Comparison of ENCODE assay signal across 15 cellular contexts in the genomic region with DNA sequence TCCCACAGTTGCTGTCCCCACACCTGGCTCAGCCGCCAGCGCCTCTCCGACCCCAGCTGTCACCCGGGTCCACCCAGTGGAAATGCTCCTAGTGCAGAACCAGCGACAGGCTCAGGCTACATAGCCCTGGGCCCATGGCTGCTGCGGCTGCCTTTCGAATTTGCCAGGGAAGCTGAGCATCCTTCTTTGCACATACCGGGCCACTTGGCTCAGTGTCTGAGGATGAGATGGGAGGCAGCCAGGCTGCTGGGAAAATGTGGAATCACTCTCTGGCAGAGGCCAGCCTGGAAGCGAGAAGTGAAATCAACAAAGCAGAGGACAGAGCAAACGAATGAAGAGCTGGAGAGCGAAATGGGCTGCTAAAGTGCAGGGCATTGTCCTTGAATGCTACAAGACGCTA.
DNase-seq lines count a peak whose midpoint lies in the region; ATAC-seq lines count a peak whose summit lies in the region.
"Had no signal": no experiment of that assay in that cellular context is flagged by ENCODE, and none has a peak within 500 bp of the region (broad histone marks: within the 10 kb centered on the region; RNA-seq: fewer than 3 reads in every experiment).

No MANE protein-coding gene starts in this region.

- H3K27me3 ChIP-seq in H7 (ENCODE audit: control insufficient read depth, insufficient read depth, low read length) = peaks cover 1% of the 10 kb centered on the region; the same call in 1 of the 2 replicates

- in situ Hi-C loops in G401 (cut with HindIII; ENCODE audit: low sequenced_read_pairs) = no loop called here

- no peak overlapping the region for H3K4me3 ChIP-seq in H7 (ENCODE audit: insufficient read depth, low read depth, low read length)

- DNase-seq in Ammon's horn (ENCODE audit: low spot score) (peak; percentile 14), G401 (ENCODE audit: low spot score) (peak; percentile 73), cerebellum (ENCODE audit: low spot score) (peak; percentile 51), islet precursor cell (peak; percentile 36), NCI-H1436 treated with DMSO at 0.1 percent for 48 hours (lab: John Stamatoyannopoulos, UW) (no peak), nucleus accumbens (lab: John Stamatoyannopoulos, UW) (no peak), H7 (no peak)
- DNase-seq: ACHN; Caco-2; CD4-positive, alpha-beta T cell; GDM1; GOT3; HFFc6 had no signal

- no peaks in the 10 kb centered on the region for H3K36me3 ChIP-seq in H7 (replicated peaks; ENCODE audit: control insufficient read depth, insufficient read depth, low read length)

- no peak for ATAC-seq in GM18868 (IDR thresholded peaks at IDR 0.05; ENCODE audit: unreplicated experiment)
- ATAC-seq: HCT116 had no signal

Comparison
In these comparisons a context has a peak if more than half of its experiments do, and no peak if none do; other contexts are left out.
1. DNase-seq: peak in Ammon's horn (single experiment), G401 (single experiment), cerebellum (single experiment) and islet precursor cell (single experiment); none in NCI-H1436 treated with DMSO at 0.1 percent for 48 hours (single experiment), nucleus accumbens (0 of 56) and H7 (single experiment).